Comparison of ENCODE assay signal across 19 cellular contexts in the genomic region with DNA sequence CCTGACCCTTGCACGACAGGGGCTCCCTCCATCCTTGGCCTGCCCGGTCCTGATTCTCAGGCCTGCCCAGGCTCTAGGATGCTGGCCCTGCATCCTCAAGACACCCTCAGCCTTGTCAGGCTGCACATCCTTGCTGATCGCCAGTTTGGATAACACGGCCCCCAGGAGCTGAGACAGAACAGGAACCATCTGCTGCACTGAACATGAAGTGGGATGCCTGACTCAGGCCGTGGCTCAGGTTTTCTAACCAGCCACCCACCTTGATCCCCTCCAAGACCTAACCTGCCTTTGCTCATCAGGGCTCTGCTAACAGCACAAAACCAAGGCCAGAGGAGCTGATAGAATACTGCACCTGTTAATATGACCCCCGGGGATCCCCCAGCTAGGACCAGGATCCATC.
"Had no signal": no experiment of that assay in that cellular context is flagged by ENCODE, and none has a peak within 500 bp of the region (broad histone marks: within the 10 kb centered on the region; RNA-seq: fewer than 3 reads in every experiment).

No MANE protein-coding gene starts in this region.

- ATAC-seq: gastrocnemius medialis; heart right ventricle; natural killer cell treated with Interleukin-12 subunit alpha and Interleukin-12 subunit beta and Interleukin-15 and Interleukin-18, amount 100 ng/mL, for 72 hours; sciatic nerve had no signal

- H3K9me3 ChIP-seq: esophagus muscularis mucosa, gastrocnemius medialis, heart right ventricle, spleen, stomach had no signal

- H3K27ac Mint-ChIP-seq: mesothelial cell of epicardium; natural killer cell treated with Interleukin-12 subunit alpha and Interleukin-12 subunit beta and Interleukin-15 and Interleukin-18, amount 100 ng/mL, for 72 hours had no signal

- H3K27ac ChIP-seq: epithelial cell of prostate, esophagus muscularis mucosa, gastrocnemius medialis, stomach had no signal

- H3K27me3 ChIP-seq: esophagus muscularis mucosa, gastrocnemius medialis, heart right ventricle, spleen, stomach had no signal

- DNase-seq: effector memory CD4-positive, alpha-beta T cell; gastrocnemius medialis; heart right ventricle; kidney glomerular epithelial cell; spleen; stimulated activated CD4-positive, alpha-beta T cell treated with anti-CD3 and anti-CD28 coated beads, Interleukin-15, amount 100 ng/mL, for 24 hours; stimulated activated CD4-positive, alpha-beta T cell treated with anti-CD3 and anti-CD28 coated beads, Interleukin-1b, Interleukin-23, amount 100 ng/mL, for 48 hours; stimulated activated CD4-positive, alpha-beta T cell treated with anti-CD3 and anti-CD28 coated beads, Interleukin-4, amount 100 ng/mL, for 24 hours; stimulated activated naive CD4-positive, alpha-beta T cell; stomach; substantia nigra; trophoblast cell had no signal

- H3K4me3 ChIP-seq: esophagus muscularis mucosa, gastrocnemius medialis, heart right ventricle, spleen, stomach had no signal

- FAIRE-seq: endometrium, islet of Langerhans had no signal

- H3K27me3 Mint-ChIP-seq: natural killer cell treated with Interleukin-12 subunit alpha and Interleukin-12 subunit beta and Interleukin-15 and Interleukin-18, amount 100 ng/mL, for 72 hours had no signal

- H3K4me3 Mint-ChIP-seq: mesothelial cell of epicardium; natural killer cell treated with Interleukin-12 subunit alpha and Interleukin-12 subunit beta and Interleukin-15 and Interleukin-18, amount 100 ng/mL, for 72 hours had no signal

- H3K9me3 Mint-ChIP-seq: mesothelial cell of epicardium; natural killer cell treated with Interleukin-12 subunit alpha and Interleukin-12 subunit beta and Interleukin-15 and Interleukin-18, amount 100 ng/mL, for 72 hours had no signal
